Comparison of ENCODE assay signal across 9 cellular contexts in the genomic region with DNA sequence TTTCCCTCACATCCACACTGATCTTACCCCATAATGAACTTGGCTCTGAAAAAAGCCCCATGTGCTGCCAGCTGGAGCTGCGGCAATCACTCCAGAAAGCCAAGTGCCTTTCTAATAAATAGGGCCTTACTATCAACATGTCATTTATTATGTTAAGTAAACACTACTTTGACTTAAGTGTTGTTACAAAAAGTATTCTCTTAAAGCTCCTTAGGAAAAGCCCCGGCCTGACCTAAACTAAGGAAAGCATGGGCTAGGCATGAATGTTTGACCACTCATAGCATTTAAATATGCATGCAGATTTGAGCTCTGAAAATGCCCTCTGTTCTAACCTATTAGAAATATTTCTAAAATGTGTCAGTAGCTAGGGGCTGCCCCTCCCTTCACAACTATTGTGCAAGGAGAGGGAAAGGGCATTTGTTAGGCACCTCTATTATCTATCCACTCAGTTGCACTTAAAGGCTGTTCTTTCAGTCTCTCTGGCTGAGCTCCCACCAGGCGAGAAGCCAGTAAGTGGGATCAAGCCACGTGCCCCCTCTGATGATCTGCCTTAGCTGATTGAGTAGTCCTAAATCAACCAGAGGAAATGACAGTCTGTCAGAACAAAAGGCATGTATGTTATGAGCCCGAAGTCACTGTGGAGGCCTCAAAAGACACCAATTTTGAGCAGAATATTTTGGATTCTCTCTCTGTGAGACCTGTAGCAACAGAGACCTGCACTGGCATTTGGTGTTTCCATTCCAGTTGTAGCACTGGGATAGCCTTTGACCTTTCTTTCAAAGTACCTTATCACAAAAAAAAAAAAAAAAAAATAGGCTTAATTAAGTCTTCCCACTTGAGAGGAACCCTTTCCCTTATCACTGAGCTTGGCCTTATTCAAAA.
DNase-seq lines count a peak whose midpoint lies in the region; ATAC-seq, FAIRE-seq and TF ChIP-seq lines count a peak whose summit lies in the region.
"Had no signal": no experiment of that assay in that cellular context is flagged by ENCODE, and none has a peak within 500 bp of the region (broad histone marks: within the 10 kb centered on the region; RNA-seq: fewer than 3 reads in every experiment).

No MANE protein-coding gene starts in this region.

- no TSS peak for BruUV-seq in HepG2 (replicated peaks; lab: Mats Ljungman, UMichigan)

- H3K9me3 ChIP-seq in HepG2 (ENCODE audit: low read length): no peaks in the 10 kb centered on the region

- peaks cover 2% of the 10 kb centered on the region for H3K36me3 ChIP-seq in bronchial epithelial cell (ENCODE audit: control insufficient read depth, insufficient read depth, low read length)
- H3K36me3 ChIP-seq in HepG2 (replicated peaks in 1 of 2; ENCODE audit: control insufficient read depth in 1 of 2, insufficient read depth in 2 of 2, low read length in 2 of 2): no peaks in the 10 kb centered on the region

- peak overlapping the region in 4 of 7 donors; percentile 30 to 86 (median 66) for H3K27ac Mint-ChIP-seq in CD14-positive monocyte

- H3K4me2 ChIP-seq in HepG2 (ENCODE audit: low read depth, low read length): no peak overlapping the region

- DNase-seq in CD14-positive monocyte (ENCODE audit: low spot score) (no peak), NCI-H2029 (lab: John Stamatoyannopoulos, UW) (peak; percentile 74), bronchial epithelial cell (ENCODE audit: low read depth) (peak; percentile 80), mucosa of gallbladder (ENCODE audit: low spot score) (peak; percentile 73), HepG2 (ENCODE audit: low spot score) (no peak)
- no peak for DNase-seq in activated T-cell treated with anti-CD3 and anti-CD28 coated beads, Interleukin-2, amount 50 U/mL, for 4 hours
- DNase-seq in activated CD8-positive, alpha-beta memory T cell treated with anti-CD3 and anti-CD28 coated beads for 24 hours: no peak
- DNase-seq: activated CD4-positive, CD25-positive, alpha-beta regulatory T cell had no signal

- no peak for TF ChIP-seq CTCF in CD14-positive monocyte (IDR thresholded peaks at IDR 0.05)
- no peak for TF ChIP-seq CTCF in bronchial epithelial cell (IDR thresholded peaks at IDR 0.05; ENCODE audit: insufficient read depth, low read length, severe bottlenecking)
- TF ChIP-seq CTCF in HepG2 (CRISPR knock-in tag; IDR thresholded peaks at IDR 0.05): no peak

- H4K20me1 ChIP-seq in HepG2 (ENCODE audit: insufficient read depth, low read length): no peaks in the 10 kb centered on the region

- no peak overlapping the region for H3K27ac ChIP-seq in HepG2 (ENCODE audit: extremely low read length, insufficient read depth, low read length)

- TF ChIP-seq POLR2A in GM18505 (IDR thresholded peaks at IDR 0.05; ENCODE audit: borderline replicate concordance, extremely low read depth, insufficient read depth, insufficient read length) (no peak), HepG2 (IDR thresholded peaks at IDR 0.05; ENCODE audit: insufficient read depth in 1 of 2, low read depth in 2 of 2, low read length in 2 of 2) (no peak)

- TF ChIP-seq RAD21 in HepG2 (CRISPR knock-in tag; IDR thresholded peaks at IDR 0.05): no peak

- POLR2A ChIA-PET in HepG2 (lab: Yijun Ruan, JAX): no interaction called here

- FAIRE-seq in bronchial epithelial cell (lab: Jason Lieb, UNC) (peak; percentile 76), HepG2 (lab: Jason Lieb, UNC) (no peak)

- 16% methylated on average over 5 of the region's 5 CpGs for WGBS in HepG2 (ENCODE audit: low lambda C conversion rate)

- TF ChIP-seq EP300 in HepG2 (IDR thresholded peaks at IDR 0.05; ENCODE audit: low read depth in 2 of 2, low read length in 2 of 2) (no peak), HepG2 (CRISPR knock-in tag; IDR thresholded peaks at IDR 0.05; ENCODE audit: borderline replicate concordance) (no peak)

- CTCF ChIA-PET in HepG2 (lab: Yijun Ruan, JAX; ENCODE audit: low intra/inter-chr PET ratio, low total read pairs): no interaction called here

- no peak overlapping the region for H3K9ac ChIP-seq in HepG2 (ENCODE audit: insufficient read depth, low read depth, low read length)

- no peaks in the 10 kb centered on the region for H3K4me1 ChIP-seq in HepG2 (ENCODE audit: insufficient read depth, low read length)

- peaks cover 28% of the 10 kb centered on the region for H3K4me1 Mint-ChIP-seq in CD14-positive monocyte
- no peaks in the 10 kb centered on the region for H3K4me1 Mint-ChIP-seq in activated T-cell treated with anti-CD3 and anti-CD28 coated beads, Interleukin-2, amount 50 U/mL, for 4 hours (ENCODE audit: low read depth)

- no peaks in the 10 kb centered on the region for H3K9me3 Mint-ChIP-seq in CD14-positive monocyte
- no peaks in the 10 kb centered on the region for H3K9me3 Mint-ChIP-seq in activated T-cell treated with anti-CD3 and anti-CD28 coated beads, Interleukin-2, amount 50 U/mL, for 4 hours

- intact Hi-C loops in CD14-positive monocyte (cut with micrococcal nuclease) (no loop called here), HepG2 (cut with micrococcal nuclease; ENCODE audit: unreplicated experiment) (loop anchor here (10.0 kb wide), 1 partner anchor 63 kb away; no protein-coding TSS in a partner anchor)

- H3K4me3 ChIP-seq in bronchial epithelial cell (ENCODE audit: low read depth, low read length) (no peak overlapping the region), HepG2 (replicated peaks in 1 of 3; ENCODE audit: insufficient read depth in 1 of 3, low read depth in 2 of 3, low read length in 3 of 3) (no peak overlapping the region)

- in situ Hi-C loops in HepG2 (cut with HindIII; ENCODE audit: extremely low pct_ligation_motif_present, low pct_unique_long_range_greater_than_20kb): no loop called here

- no peaks in the 10 kb centered on the region for H3K27me3 ChIP-seq in bronchial epithelial cell (ENCODE audit: control insufficient read depth, insufficient read depth, low read length)
- no peaks in the 10 kb centered on the region for H3K27me3 ChIP-seq in HepG2 (ENCODE audit: control insufficient read depth in 1 of 2, insufficient read depth in 2 of 2, low read length in 2 of 2)

- H2AFZ ChIP-seq in HepG2 (ENCODE audit: low read length): no peak overlapping the region

- no peak for ATAC-seq in GM18505 (IDR thresholded peaks at IDR 0.05; ENCODE audit: unreplicated experiment)
- no peak for ATAC-seq in HepG2
- ATAC-seq in activated T-cell treated with anti-CD3 and anti-CD28 coated beads, Interleukin-2, amount 50 U/mL, for 4 hours: no peak

- H3K36me3 Mint-ChIP-seq in CD14-positive monocyte: no peaks in the 10 kb centered on the region
- H3K36me3 Mint-ChIP-seq in activated T-cell treated with anti-CD3 and anti-CD28 coated beads, Interleukin-2, amount 50 U/mL, for 4 hours (ENCODE audit: insufficient read depth): no peaks in the 10 kb centered on the region

- H3K4me3 Mint-ChIP-seq in CD14-positive monocyte: no peak overlapping the region
- no peak overlapping the region for H3K4me3 Mint-ChIP-seq in activated T-cell treated with anti-CD3 and anti-CD28 coated beads, Interleukin-2, amount 50 U/mL, for 4 hours

- peaks cover 0 to 1% (median 0%) of the 10 kb centered on the region in 3 donors for H3K27me3 Mint-ChIP-seq in CD14-positive monocyte (ENCODE audit: low read depth in 3 of 3)
- no peaks in the 10 kb centered on the region for H3K27me3 Mint-ChIP-seq in activated T-cell treated with anti-CD3 and anti-CD28 coated beads, Interleukin-2, amount 50 U/mL, for 4 hours (ENCODE audit: low read depth)

- no peaks in the 10 kb centered on the region for H3K79me2 ChIP-seq in HepG2 (ENCODE audit: insufficient read depth, low read length)

TF ChIP-seq in HepG2, 621 proteins besides CTCF, POLR2A, EP300 and RAD21 (continues in another document):
- TF ChIP-seq, protein P1, sequence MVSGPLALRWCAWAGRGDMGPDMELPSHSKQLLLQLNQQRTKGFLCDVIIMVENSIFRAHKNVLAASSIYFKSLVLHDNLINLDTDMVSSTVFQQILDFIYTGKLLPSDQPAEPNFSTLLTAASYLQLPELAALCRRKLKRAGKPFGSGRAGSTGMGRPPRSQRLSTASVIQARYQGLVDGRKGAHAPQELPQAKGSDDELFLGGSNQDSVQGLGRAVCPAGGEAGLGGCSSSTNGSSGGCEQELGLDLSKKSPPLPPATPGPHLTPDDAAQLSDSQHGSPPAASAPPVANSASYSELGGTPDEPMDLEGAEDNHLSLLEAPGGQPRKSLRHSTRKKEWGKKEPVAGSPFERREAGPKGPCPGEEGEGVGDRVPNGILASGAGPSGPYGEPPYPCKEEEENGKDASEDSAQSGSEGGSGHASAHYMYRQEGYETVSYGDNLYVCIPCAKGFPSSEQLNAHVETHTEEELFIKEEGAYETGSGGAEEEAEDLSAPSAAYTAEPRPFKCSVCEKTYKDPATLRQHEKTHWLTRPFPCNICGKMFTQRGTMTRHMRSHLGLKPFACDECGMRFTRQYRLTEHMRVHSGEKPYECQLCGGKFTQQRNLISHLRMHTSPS (CRISPR knock-in tag; IDR thresholded peaks at IDR 0.05; ENCODE audit: low read depth): no peak
- TF ChIP-seq MBNL3 (CRISPR knock-in tag; conservative IDR thresholded peaks at IDR 0.05): no peak
- TF ChIP-seq, protein P2, sequence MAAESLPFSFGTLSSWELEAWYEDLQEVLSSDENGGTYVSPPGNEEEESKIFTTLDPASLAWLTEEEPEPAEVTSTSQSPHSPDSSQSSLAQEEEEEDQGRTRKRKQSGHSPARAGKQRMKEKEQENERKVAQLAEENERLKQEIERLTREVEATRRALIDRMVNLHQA (CRISPR knock-in tag; IDR thresholded peaks at IDR 0.05): no peak
- no peak for TF ChIP-seq ZSCAN21 (CRISPR knock-in tag; IDR thresholded peaks at IDR 0.05; ENCODE audit: borderline replicate concordance)
- TF ChIP-seq IRF2 (CRISPR knock-in tag; IDR thresholded peaks at IDR 0.05): no peak
- no peak for TF ChIP-seq SP140L (CRISPR knock-in tag; IDR thresholded peaks at IDR 0.05; ENCODE audit: borderline replicate concordance)
- TF ChIP-seq TCF7 (IDR thresholded peaks at IDR 0.05; ENCODE audit: low read depth): no peak

Comparison
In these comparisons a context has a peak if more than half of its experiments do, and no peak if none do; other contexts are left out.
1. DNase-seq: peak in NCI-H2029 (single experiment), bronchial epithelial cell (single experiment) and mucosa of gallbladder (single experiment); none in CD14-positive monocyte (single experiment), HepG2 (single experiment), activated T-cell treated with anti-CD3 and anti-CD28 coated beads, Interleukin-2, amount 50 U/mL, for 4 hours (single experiment) and activated CD8-positive, alpha-beta memory T cell treated with anti-CD3 and anti-CD28 coated beads for 24 hours (single experiment).